8 cellular contexts compared by ENCODE assay signal in genomic region chr17:19369846-19370492, GRCh38. TPM values are rescaled to one million over a fixed set of nuclear protein-coding genes. Genes with fewer than 3 reads are reported as not detected.
DNase-seq lines count a peak whose midpoint lies in the region; ATAC-seq lines count a peak whose summit lies in the region.
"Had no signal": no experiment of that assay in that cellular context is flagged by ENCODE, and none has a peak within 500 bp of the region (broad histone marks: within the 10 kb centered on the region; RNA-seq: fewer than 3 reads in every experiment).

No MANE protein-coding gene starts in this region.

- intact Hi-C loops in Right ventricle myocardium superior (cut with DNase I) (no loop called here), cardiac septum (cut with DNase I) (loop anchor here (5.0 to 10.0 kb wide), 3 partner anchors 37 to 275 kb away; partner anchors contain the start of gene ALDH3A2), left cardiac atrium (cut with DNase I) (loop anchor here in 1 of 2 donors (10.0 kb wide), 1 partner anchor 395 kb away; no protein-coding TSS in a partner anchor), posterior vena cava (cut with DNase I) (loop anchor here in 1 of 2 donors (10.0 kb wide), 1 partner anchor 395 kb away; no protein-coding TSS in a partner anchor)

- DNase-seq in Right ventricle myocardium superior (no peak), cardiac septum (ENCODE audit: low spot score) (no peak), left cardiac atrium (peak; percentile 76), posterior vena cava (ENCODE audit: low spot score) (no peak)
- DNase-seq: H9 had no signal

- ATAC-seq in Right ventricle myocardium superior (ENCODE audit: poor library complexity) = peak; percentile 58
- peak in 1 of 2 donors; percentile 60 for ATAC-seq in left cardiac atrium
- ATAC-seq in HG03280 (IDR thresholded peaks at IDR 0.05; ENCODE audit: unreplicated experiment) = no peak
- no peak for ATAC-seq in GM19397 (IDR thresholded peaks at IDR 0.05; ENCODE audit: unreplicated experiment)

RNA-seq across cellular contexts. Expression of gene B9D1, which starts 7.4 kb away (rescaled TPM):
- total RNA-seq in Right ventricle myocardium superior (6.8 TPM), cardiac septum (9.7 TPM), left cardiac atrium (1 to 10 TPM; 7.3 to 8.4 TPM), posterior vena cava (1 to 10 TPM; 7.7 to 9.8 TPM)

RNA-seq across cellular contexts. Expression of gene MAPK7, which starts 8.3 kb away (rescaled TPM):
- 13.9 TPM for total RNA-seq in Right ventricle myocardium superior
- total RNA-seq in cardiac septum = 17.5 TPM
- 10 to 100 TPM; 13.8 to 15.1 TPM for total RNA-seq in left cardiac atrium
- 10 to 100 TPM; 28.8 to 29.2 TPM for total RNA-seq in posterior vena cava

RNA-seq across cellular contexts. Expression of gene MFAP4, which starts 17.0 kb away (rescaled TPM):
- total RNA-seq in Right ventricle myocardium superior = 42.9 TPM
- total RNA-seq in cardiac septum = 46.2 TPM
- total RNA-seq in left cardiac atrium = 100 to 1,000 TPM in 1 of 2 donors, 10 to 100 TPM in 1; 44.8 to 104 TPM
- total RNA-seq in posterior vena cava = 100 to 1,000 TPM; 231 to 371 TPM
- total RNA-seq: HT1080 had no signal

RNA-seq across cellular contexts. Expression of gene RNF112, which starts 41.1 kb away (rescaled TPM):
- total RNA-seq in Right ventricle myocardium superior (2.2 TPM), cardiac septum (2.5 TPM), left cardiac atrium (1 to 10 TPM; 2.5 to 6.8 TPM), posterior vena cava (10 to 100 TPM in 1 of 2 donors, 1 to 10 TPM in 1; 8.4 to 12.6 TPM)
- total RNA-seq: HT1080 had no signal
